9 cellular contexts compared by ENCODE assay signal in the genomic region with DNA sequence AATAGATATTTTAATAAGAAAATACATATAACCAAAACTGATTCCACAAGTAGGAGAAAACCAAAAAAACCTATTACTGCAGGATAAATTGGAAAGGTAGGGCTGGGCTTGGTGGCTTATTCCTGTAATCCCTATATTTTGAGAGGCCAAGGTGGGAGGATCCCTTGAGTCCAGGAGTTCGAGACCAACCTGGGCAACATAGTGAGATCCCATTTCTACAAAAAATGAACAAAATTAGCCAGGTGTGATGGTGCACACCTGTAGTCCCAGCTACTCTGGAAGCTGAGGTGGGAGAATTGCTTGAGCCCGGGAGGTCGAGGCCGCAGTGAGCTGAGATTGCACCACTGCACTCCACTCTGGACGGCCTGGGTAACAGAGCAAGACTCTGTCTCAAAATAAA.
"Had no signal": no experiment of that assay in that cellular context is flagged by ENCODE, and none has a peak within 500 bp of the region (broad histone marks: within the 10 kb centered on the region; RNA-seq: fewer than 3 reads in every experiment).

No MANE protein-coding gene starts in this region.

- H3K27ac ChIP-seq: HL-60 had no signal

- H3K36me3 Mint-ChIP-seq: IgD-negative memory B cell had no signal

- ATAC-seq: GM23338, HepG2 had no signal

- DNase-seq: H9, HCEC 1CT, HFFc6 had no signal

- H3K4me3 Mint-ChIP-seq: GM23338, H9, HFFc6, IgD-negative memory B cell had no signal

- H3K4me3 ChIP-seq: GM23338 had no signal

- H3K27ac Mint-ChIP-seq: GM23338, H9, HFFc6, IgD-negative memory B cell had no signal

- FAIRE-seq: H1, H54, HepG2 had no signal
